ENCODE assay signal across 9 cellular contexts in genomic region chr22:36367066-36367465, GRCh38. TPM values are rescaled to one million over a fixed set of nuclear protein-coding genes. Genes with fewer than 3 reads are reported as not detected.
DNase-seq lines count a peak whose midpoint lies in the region; ATAC-seq and TF ChIP-seq lines count a peak whose summit lies in the region.
"Had no signal": no experiment of that assay in that cellular context is flagged by ENCODE, and none has a peak within 500 bp of the region (broad histone marks: within the 10 kb centered on the region; RNA-seq: fewer than 3 reads in every experiment).

No MANE protein-coding gene starts in this region.

- H3K9me3 Mint-ChIP-seq in activated T-cell treated with anti-CD3 and anti-CD28 coated beads, Interleukin-2, amount 50 U/mL, for 24 hours = no peaks in the 10 kb centered on the region

- H3K27ac ChIP-seq in mesodermal cell (ENCODE audit: low read depth, low read length, severe bottlenecking) = peak overlapping the region; percentile 97
- peak overlapping the region; percentile 95 for H3K27ac ChIP-seq in tibial artery

- H3K4me3 ChIP-seq in mesodermal cell (ENCODE audit: extremely low read depth, insufficient read depth, low read length, poor library complexity, severe bottlenecking) = no peak overlapping the region
- H3K4me3 ChIP-seq in tibial artery = peak overlapping the region; percentile 22 to 40

- no peaks in the 10 kb centered on the region for H3K9me3 ChIP-seq in mesodermal cell (ENCODE audit: control insufficient read depth, low read length)
- no peaks in the 10 kb centered on the region for H3K9me3 ChIP-seq in tibial artery

- no peaks in the 10 kb centered on the region for H3K27me3 ChIP-seq in tibial artery

- ATAC-seq in GM18861 (IDR thresholded peaks at IDR 0.05; ENCODE audit: unreplicated experiment) (no peak), GM18519 (IDR thresholded peaks at IDR 0.05; ENCODE audit: low FRiP score, unreplicated experiment) (no peak)

- peaks cover 86% of the 10 kb centered on the region for H3K36me3 Mint-ChIP-seq in activated T-cell treated with anti-CD3 and anti-CD28 coated beads, Interleukin-2, amount 50 U/mL, for 24 hours (ENCODE audit: low read depth)

- H3K4me3 Mint-ChIP-seq in activated T-cell treated with anti-CD3 and anti-CD28 coated beads, Interleukin-2, amount 50 U/mL, for 24 hours = peak overlapping the region; percentile 74

- no peak for DNase-seq in activated T-cell treated with anti-CD3 and anti-CD28 coated beads, Interleukin-2, amount 50 U/mL, for 24 hours
- no peak for DNase-seq in activated T-cell treated with anti-CD3 and anti-CD28 coated beads, Interleukin-2, amount 50 U/mL, for 1 hour
- peak; percentile 66 for DNase-seq in cerebellum (ENCODE audit: low spot score)
- no peak for DNase-seq in tibial artery
- DNase-seq in NCI-H187 treated with DMSO at 0.1 percent for 48 hours (lab: John Stamatoyannopoulos, UW) = no peak
- DNase-seq: glutamatergic neuron had no signal

- intact Hi-C loops in tibial artery (cut with DNase I; ENCODE audit: low total_unique reads) = loop anchor here (5.0 kb wide), 2 partner anchors 40 to 100 kb away; no protein-coding TSS in a partner anchor

- no peaks in the 10 kb centered on the region for H3K27me3 Mint-ChIP-seq in activated T-cell treated with anti-CD3 and anti-CD28 coated beads, Interleukin-2, amount 50 U/mL, for 24 hours

- WGBS in mesodermal cell (ENCODE audit: insufficient coverage in 2 of 2), 2 experiments = 91 to 94% methylated on average over 11 of the region's 11 CpGs

- peaks cover 99% of the 10 kb centered on the region for H3K4me1 Mint-ChIP-seq in activated T-cell treated with anti-CD3 and anti-CD28 coated beads, Interleukin-2, amount 50 U/mL, for 24 hours (ENCODE audit: low read depth)

- H3K27ac Mint-ChIP-seq in activated T-cell treated with anti-CD3 and anti-CD28 coated beads, Interleukin-2, amount 50 U/mL, for 24 hours = peak overlapping the region; percentile 98

- no peak for TF ChIP-seq CTCF in tibial artery (IDR thresholded peaks at IDR 0.05)

- H3K36me3 ChIP-seq in mesodermal cell (ENCODE audit: control insufficient read depth, insufficient read depth, low read length) = peaks cover 53% of the 10 kb centered on the region
- H3K36me3 ChIP-seq in tibial artery = peaks cover 0 to 6% (median 0%) of the 10 kb centered on the region in 3 donors

- H3K4me1 ChIP-seq in mesodermal cell (ENCODE audit: control insufficient read depth, insufficient read depth, low read length, poor library complexity, severe bottlenecking) (peaks cover 96% of the 10 kb centered on the region), tibial artery (peaks cover 0 to 100% (median 99%) of the 10 kb centered on the region in 4 donors)

RNA-seq across cellular contexts. Expression of gene MYH9, which starts 20.7 kb away (rescaled TPM):
- 38.6 TPM for total RNA-seq in cerebellum
- polyA plus RNA-seq in mesodermal cell (2013, experiment 1 of 2) = 360 TPM
- polyA plus RNA-seq in mesodermal cell (2013, experiment 2 of 2) = 289 TPM
